Comparison of ENCODE assay signal across 1 cellular context in genomic region chr11:27031754-27032153, GRCh38.
TF ChIP-seq lines count a peak whose summit lies in the region.

No MANE protein-coding gene starts in this region.

TF ChIP-seq in GM23338, 12 proteins besides CTCF, POLR2A, EP300 and RAD21 (continued from another document):
- no peak for TF ChIP-seq ZNF462 (CRISPR knock-in tag; IDR thresholded peaks at IDR 0.05)
- TF ChIP-seq EZH2phosphoT487 (IDR thresholded peaks at IDR 0.05; ENCODE audit: unreplicated experiment): no peak
- no peak for TF ChIP-seq CREB1 (CRISPR knock-in tag; IDR thresholded peaks at IDR 0.05; ENCODE audit: low read depth)
- no peak for TF ChIP-seq REST (IDR thresholded peaks at IDR 0.05; ENCODE audit: unreplicated experiment)
- TF ChIP-seq POLR2AphosphoS5 (IDR thresholded peaks at IDR 0.05; ENCODE audit: low read depth): no peak
- no peak for TF ChIP-seq ETS1 (IDR thresholded peaks at IDR 0.05)
TF ChIP-seq in GM23338: peak in this region for 0.
